Comparison of ENCODE assay signal across 20 cellular contexts in the genomic region with DNA sequence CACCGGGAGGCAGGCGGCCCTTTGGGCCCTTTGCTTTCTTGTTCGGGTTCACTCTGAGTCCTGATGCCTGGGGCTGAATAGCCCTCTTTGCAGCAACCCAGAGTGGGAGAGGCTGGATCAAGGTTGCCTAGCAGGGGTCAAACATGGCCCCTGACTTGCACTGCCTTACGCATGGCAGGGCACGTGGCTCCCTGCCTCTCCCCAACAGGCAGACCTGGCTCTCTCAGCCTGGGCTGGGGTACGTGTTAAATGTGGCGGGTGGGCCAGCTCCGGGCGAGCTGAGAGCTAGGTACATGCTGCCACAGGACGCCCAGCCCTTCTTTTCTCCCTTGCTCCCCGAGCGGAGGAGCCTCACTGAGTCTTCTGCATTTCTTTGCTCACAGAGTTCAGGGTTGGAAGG. TPM values are rescaled to one million over a fixed set of nuclear protein-coding genes. Genes with fewer than 3 reads are reported as not detected.
A peak's percentile ranks its signal among the peaks of the same experiment; 100 is the strongest.
DNase-seq lines count a peak whose midpoint lies in the region; ATAC-seq and TF ChIP-seq lines count a peak whose summit lies in the region.
"Had no signal": no experiment of that assay in that cellular context is flagged by ENCODE, and none has a peak within 500 bp of the region (broad histone marks: within the 10 kb centered on the region; RNA-seq: fewer than 3 reads in every experiment).

No MANE protein-coding gene starts in this region.

- H2BK120ac ChIP-seq in mesenchymal stem cell (ENCODE audit: low read depth, low read length) = no peak overlapping the region

- no peak overlapping the region for H3K4me2 ChIP-seq in mesenchymal stem cell (ENCODE audit: low read length, poor library complexity, severe bottlenecking)
- H3K4me2 ChIP-seq: BLaER1 treated with 17β-estradiol and CSF1 and Interleukin-3, amounts not matched to agents 10 nM and 100 nM had no signal

- no peak overlapping the region for H2AK5ac ChIP-seq in mesenchymal stem cell (ENCODE audit: low read length, severe bottlenecking)

- in situ Hi-C loops in Panc1 (cut with HindIII; ENCODE audit: low pct_unique_long_range_greater_than_20kb, low sequenced_read_pairs) = no loop called here

- H3K4me1 ChIP-seq in HUES48 (ENCODE audit: control insufficient read depth, insufficient read depth, low read length) (peaks cover 53% of the 10 kb centered on the region), Panc1 (ENCODE audit: control insufficient read depth, insufficient read depth, low read length) (peaks cover 50% of the 10 kb centered on the region), mesenchymal stem cell (ENCODE audit: control insufficient read depth, insufficient read depth, low read depth, low read length) (peaks cover 33% of the 10 kb centered on the region), stomach (peaks cover 32 to 57% (median 49%) of the 10 kb centered on the region in 4 donors), spleen (peaks cover 0 to 7% (median 3%) of the 10 kb centered on the region in 6 donors)

- peaks cover 15% of the 10 kb centered on the region for H3K79me1 ChIP-seq in mesenchymal stem cell (replicated peaks; ENCODE audit: low read length, poor library complexity, severe bottlenecking)

- 97% methylated on average over 12 of the region's 12 CpGs for WGBS in mesenchymal stem cell
- 68 to 83% (median 74%) methylated on average over 11 to 12 of the region's 12 CpGs for WGBS in stomach, 5 donors
- WGBS in spleen, 5 donors = 85 to 95% (median 91%) methylated on average over 11 to 12 of the region's 12 CpGs

- no peak for TF ChIP-seq EP300 in stomach (IDR thresholded peaks at IDR 0.05)

- H3K9me3 ChIP-seq in HUES48 (ENCODE audit: control insufficient read depth, insufficient read depth, low read length) (no peaks in the 10 kb centered on the region), Panc1 (ENCODE audit: control insufficient read depth, insufficient read depth, low read depth, low read length) (no peaks in the 10 kb centered on the region), mesenchymal stem cell (ENCODE audit: control insufficient read depth, low read length) (no peaks in the 10 kb centered on the region), stomach (no peaks in the 10 kb centered on the region), spleen (no peaks in the 10 kb centered on the region)
- H3K9me3 ChIP-seq: BLaER1 treated with 17β-estradiol and CSF1 and Interleukin-3, amounts not matched to agents 10 nM and 100 nM had no signal

- H2BK15ac ChIP-seq in mesenchymal stem cell (ENCODE audit: low read depth, poor library complexity, severe bottlenecking) = no peak overlapping the region

- H3K27ac ChIP-seq in HUES48 (ENCODE audit: low read depth, low read length) (peak overlapping the region; percentile 66), Panc1 (ENCODE audit: low read length) (peak overlapping the region; percentile 72; the same call in 1 of the 2 replicates), mesenchymal stem cell (ENCODE audit: low read length, poor library complexity, severe bottlenecking) (no peak overlapping the region), stomach (peak overlapping the region; percentile 25 to 98 (median 88)), spleen (no peak overlapping the region)
- H3K27ac ChIP-seq: BLaER1 treated with 17β-estradiol and CSF1 and Interleukin-3, amounts not matched to agents 10 nM and 100 nM had no signal

- CTCF ChIA-PET in Panc1 (lab: Charles Lee) = interaction anchor here (0.7 kb wide), 1 partner anchor 30 kb away, joined by 7 read pairs; no protein-coding TSS in a partner anchor

- H3K18ac ChIP-seq in mesenchymal stem cell (ENCODE audit: low read depth in 1 of 2, low read length in 2 of 2) = no peak overlapping the region

- TF ChIP-seq CTCF in Panc1 (IDR thresholded peaks at IDR 0.05) (no peak), stomach (IDR thresholded peaks at IDR 0.05) (no peak), spleen (IDR thresholded peaks at IDR 0.05 in 8 of 11, conservative IDR thresholded peaks at IDR 0.05 in 3 of 11) (no peak)

- H3K27me3 ChIP-seq in HUES48 (ENCODE audit: control insufficient read depth, insufficient read depth, low read length) = no peaks in the 10 kb centered on the region
- H3K27me3 ChIP-seq in Panc1 (ENCODE audit: control insufficient read depth, insufficient read depth, low read length) = no peaks in the 10 kb centered on the region
- no peaks in the 10 kb centered on the region for H3K27me3 ChIP-seq in mesenchymal stem cell (ENCODE audit: control insufficient read depth in 1 of 2, insufficient read depth in 1 of 2, low read length in 2 of 2)
- H3K27me3 ChIP-seq in stomach = no peaks in the 10 kb centered on the region
- H3K27me3 ChIP-seq in spleen (replicated peaks in 1 of 7) = no peaks in the 10 kb centered on the region

- no peak overlapping the region for H3K4me3 ChIP-seq in HUES48 (ENCODE audit: low read depth, low read length)
- no peak overlapping the region for H3K4me3 ChIP-seq in Panc1 (ENCODE audit: low read depth in 2 of 2, low read length in 2 of 2)
- H3K4me3 ChIP-seq in mesenchymal stem cell (ENCODE audit: insufficient read depth in 1 of 2, low read depth in 1 of 2, low read length in 2 of 2) = no peak overlapping the region
- H3K4me3 ChIP-seq in stomach = no peak overlapping the region
- no peak overlapping the region for H3K4me3 ChIP-seq in spleen
- H3K4me3 ChIP-seq: BLaER1 treated with 17β-estradiol and CSF1 and Interleukin-3, amounts not matched to agents 10 nM and 100 nM had no signal

- intact Hi-C loops in Panc1 (cut with micrococcal nuclease; ENCODE audit: unreplicated experiment) = no loop called here
- intact Hi-C loops in stomach (cut with DNase I; ENCODE audit: low total_unique reads) = no loop called here
- intact Hi-C loops in spleen (cut with DNase I; ENCODE audit: low total_unique reads) = no loop called here

- BruUV-seq in Panc1 (replicated peaks; lab: Mats Ljungman, UMichigan) = no TSS peak

- no peak overlapping the region for H3K9ac ChIP-seq in HUES48 (ENCODE audit: low read depth, low read length)
- H3K9ac ChIP-seq in mesenchymal stem cell (ENCODE audit: low read length) = no peak overlapping the region
- H3K9ac ChIP-seq: BLaER1 treated with 17β-estradiol and CSF1 and Interleukin-3, amounts not matched to agents 10 nM and 100 nM had no signal

- H3K36me3 ChIP-seq in HUES48 (ENCODE audit: control insufficient read depth, insufficient read depth, low read length) (peaks cover 36% of the 10 kb centered on the region), Panc1 (ENCODE audit: control insufficient read depth, insufficient read depth, low read length) (no peaks in the 10 kb centered on the region), mesenchymal stem cell (ENCODE audit: control insufficient read depth in 1 of 2, insufficient read depth in 2 of 2, low read depth in 1 of 2, low read length in 2 of 2) (peaks cover 0 to 3% of the 10 kb centered on the region in 2 experiments), stomach (peaks cover 0 to 10% (median 0%) of the 10 kb centered on the region in 4 donors), spleen (no peaks in the 10 kb centered on the region)
- H3K36me3 ChIP-seq: BLaER1 treated with 17β-estradiol and CSF1 and Interleukin-3, amounts not matched to agents 10 nM and 100 nM had no signal

- no peak overlapping the region for H3K4ac ChIP-seq in mesenchymal stem cell (ENCODE audit: low read depth in 1 of 2, low read length in 2 of 2)

- no peak overlapping the region for H4K8ac ChIP-seq in mesenchymal stem cell (ENCODE audit: low read length)

- H2BK5ac ChIP-seq in mesenchymal stem cell (ENCODE audit: low read depth, low read length, poor library complexity, severe bottlenecking) = no peak overlapping the region

- peak overlapping the region; percentile 53 for H4K91ac ChIP-seq in mesenchymal stem cell (ENCODE audit: low read length)

- no peak overlapping the region for H3K14ac ChIP-seq in mesenchymal stem cell (ENCODE audit: low read length in 2 of 2)

- POLR2A ChIA-PET in Panc1 (lab: Charles Lee) = no interaction called here

- H2BK12ac ChIP-seq in mesenchymal stem cell (ENCODE audit: low read length in 2 of 2) = peak overlapping the region in 1 of 2 experiments; percentile 33

- DNase-seq in Panc1 (ENCODE audit: low read depth, low spot score) (no peak), mesenchymal stem cell (no peak), stomach (no peak), spleen (no peak)
- DNase-seq in NK-92 treated with Interleukin-12 subunit alpha and Interleukin-12 subunit beta, amount 100 ng/mL, for 24 hours (lab: John Stamatoyannopoulos, UW) = no peak
- DNase-seq: Calu3; CD8-positive, alpha-beta T cell; GF-D8; GOT3; HFFc6; KG1; MV-4-11; NCI-H1694 treated with DMSO at 0.1 percent for 48 hours; NCI-H2107; NCI-H510A; NCI-H748 treated with DMSO at 0.1 percent for 48 hours; PC-3 had no signal

- no peak overlapping the region for H3K23ac ChIP-seq in mesenchymal stem cell (ENCODE audit: low read length in 2 of 2)

- no peak overlapping the region for H2AFZ ChIP-seq in mesenchymal stem cell (ENCODE audit: low read depth, low read length)

- no peak for TF ChIP-seq POLR2A in stomach (IDR thresholded peaks at IDR 0.05)
- no peak for TF ChIP-seq POLR2A in spleen (IDR thresholded peaks at IDR 0.05)

- ATAC-seq in Panc1 = no peak
- no peak for ATAC-seq in GM18498 (IDR thresholded peaks at IDR 0.05; ENCODE audit: unreplicated experiment)
- ATAC-seq: CD8-positive, alpha-beta T cell; PC-3 had no signal

RNA-seq across cellular contexts. Expression of a gene that starts 7.3 kb away (rescaled TPM):
- total RNA-seq in Panc1 (2021; ENCODE audit: unreplicated experiment) (12.9 TPM), stomach (10 to 100 TPM; 27.4 to 81.7 (median 69.0) TPM), spleen (under 1 TPM in 4 of 7 donors, not detected in 3; 0.05 to 0.27 (median 0.19) TPM)
- polyA plus RNA-seq in Panc1 (2012; ENCODE audit: insufficient read length) = 11.4 TPM
- polyA plus RNA-seq in mesenchymal stem cell (2013, experiment 1 of 2) = 2.1 TPM
- polyA plus RNA-seq in mesenchymal stem cell (2013, experiment 2 of 2) = 2.2 TPM
- polyA plus RNA-seq in stomach (10 to 100 TPM; 40.5 to 99.2 (median 86.6) TPM), spleen (under 1 TPM; 0.11 to 0.17 (median 0.13) TPM)

RNA-seq across cellular contexts. Expression of a gene that starts 38.0 kb away (rescaled TPM):
- not detected for total RNA-seq in Panc1 (2021; ENCODE audit: unreplicated experiment)
- polyA plus RNA-seq in Panc1 (2012; ENCODE audit: insufficient read length) = not detected
- 0.19 TPM for polyA plus RNA-seq in mesenchymal stem cell (2013, experiment 1 of 2)
- polyA plus RNA-seq in mesenchymal stem cell (2013, experiment 2 of 2) = 0.05 TPM
- not detected for total RNA-seq in stomach
- under 1 TPM in 1 of 3 donors, not detected in 2; 0.10 TPM for polyA plus RNA-seq in stomach
- not detected for total RNA-seq in spleen
- under 1 TPM in 1 of 3 donors, not detected in 2; 0.11 TPM for polyA plus RNA-seq in spleen
- total RNA-seq: Calu3; CD8-positive, alpha-beta T cell; HFFc6; PC-3 had no signal

RNA-seq across cellular contexts. Expression of a gene that starts 59.6 kb away (rescaled TPM):
- total RNA-seq in Panc1 (2021; ENCODE audit: unreplicated experiment) (1.4 TPM), stomach (under 1 TPM in 2 of 5 donors, not detected in 3; 0.55 to 0.58 TPM), spleen (1 to 10 TPM; 1.2 to 2.6 (median 1.9) TPM)
- polyA plus RNA-seq in Panc1 (2012; ENCODE audit: insufficient read length) = 0.93 TPM
- polyA plus RNA-seq in mesenchymal stem cell (2013, experiment 1 of 2) = 0.32 TPM
- polyA plus RNA-seq in mesenchymal stem cell (2013, experiment 2 of 2) = 0.29 TPM
- polyA plus RNA-seq in stomach (under 1 TPM in 2 of 3 donors, not detected in 1; 0.45 to 0.92 TPM), spleen (under 1 TPM; 0.70 to 0.87 (median 0.83) TPM)

Comparison
In these comparisons a context has a peak if more than half of its experiments do, and no peak if none do; other contexts are left out.
1. H3K27ac ChIP-seq: peak in HUES48 (single experiment), Panc1 (single experiment) and stomach (5 of 5); none in mesenchymal stem cell (single experiment) and spleen (0 of 8).
2. RNA of a gene that starts 7.3 kb away (total RNA-seq): 27.4 to 81.7 TPM in stomach and 12.9 TPM in Panc1 (single experiment); 0.05 to 0.27 TPM in spleen; every median in the first group is over 10 times any median in the second.